ENCODE assay signal across 8 cellular contexts in the genomic region with DNA sequence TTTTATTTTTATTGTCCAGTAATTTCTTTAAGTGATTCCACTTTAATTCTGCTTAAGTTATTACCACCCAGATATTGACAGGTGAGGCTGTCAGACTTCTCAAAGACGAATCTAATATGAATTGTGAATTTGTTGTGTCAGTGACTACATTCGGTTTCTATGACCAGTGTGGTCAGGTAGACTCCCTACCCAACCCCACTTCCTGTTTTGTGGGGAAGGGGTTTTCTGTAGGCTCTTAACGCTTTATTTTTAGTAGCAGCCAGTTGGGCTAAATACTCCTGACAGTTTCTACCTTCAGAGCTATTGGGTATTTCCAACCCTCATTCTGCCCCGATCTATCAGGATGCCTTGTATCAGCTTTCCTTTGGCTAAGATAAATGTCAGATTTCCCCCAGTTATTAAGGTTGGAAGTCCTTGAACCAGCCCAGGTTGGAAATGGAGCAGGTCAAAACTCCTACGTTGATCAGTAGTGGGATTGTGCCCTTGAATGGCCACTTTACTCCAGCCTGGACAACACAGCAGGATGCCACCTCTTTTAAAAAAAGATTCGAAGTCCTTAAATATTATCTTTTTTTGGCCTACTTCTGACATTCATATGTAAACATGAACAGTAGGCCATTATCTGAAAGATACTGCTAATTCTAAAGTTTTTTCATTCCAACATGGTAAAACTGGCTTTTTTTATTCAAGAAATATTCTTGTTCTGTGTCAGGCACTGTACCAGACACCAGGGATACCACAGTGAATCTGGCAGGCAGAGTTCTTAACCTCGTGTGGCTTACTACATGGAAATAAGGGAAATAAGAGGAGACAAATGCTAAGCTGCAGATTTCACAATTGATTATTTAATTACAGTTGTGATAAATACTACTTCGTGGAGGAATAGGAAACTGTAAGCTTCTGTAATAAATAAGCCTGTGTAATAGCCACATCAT.
A peak's percentile ranks its signal among the peaks of the same experiment; 100 is the strongest.
DNase-seq lines count a peak whose midpoint lies in the region; ATAC-seq and TF ChIP-seq lines count a peak whose summit lies in the region.

No MANE protein-coding gene starts in this region.

- H2AFZ ChIP-seq in Karpas-422 (ENCODE audit: low read length): no peak overlapping the region

- no peak for TF ChIP-seq POLR2A in lower leg skin (IDR thresholded peaks at IDR 0.05)

- WGBS in lower leg skin, 2 donors: 86 to 91% methylated on average over 8 of the region's 8 CpGs

- peaks cover 23% of the 10 kb centered on the region for H3K4me1 ChIP-seq in Karpas-422 (ENCODE audit: low read length)

- DNase-seq in central memory CD4-positive, alpha-beta T cell: peak; percentile 57
- DNase-seq in Karpas-422 (no peak), lower leg skin (ENCODE audit: low spot score in 2 of 2) (no peak), omental fat pad (ENCODE audit: low spot score) (no peak), G401 (ENCODE audit: low spot score) (no peak)

- H3K79me2 ChIP-seq in Karpas-422 (ENCODE audit: low read length): peaks cover 21% of the 10 kb centered on the region

- H3K4me2 ChIP-seq in Karpas-422 (ENCODE audit: low read depth, low read length, poor library complexity, severe bottlenecking): no peak overlapping the region

- in situ Hi-C loops in G401 (cut with HindIII; ENCODE audit: low sequenced_read_pairs): no loop called here

- H3K9me3 ChIP-seq in Karpas-422 (ENCODE audit: low read length): no peaks in the 10 kb centered on the region

- H3K9ac ChIP-seq in Karpas-422 (ENCODE audit: low read length): no peak overlapping the region

- intact Hi-C loops in lower leg skin (cut with DNase I; ENCODE audit: low total_unique reads): no loop called here

- H3K4me3 ChIP-seq in Karpas-422 (ENCODE audit: low read length) (no peak overlapping the region), lower leg skin (ENCODE audit: low read depth, poor library complexity, severe bottlenecking) (no peak overlapping the region)

- no peak overlapping the region for H3K27ac ChIP-seq in Karpas-422 (ENCODE audit: low read length)

- ATAC-seq in GM18499 (IDR thresholded peaks at IDR 0.05; ENCODE audit: insufficient read depth, unreplicated experiment) (peak; percentile 73), GM21390 (IDR thresholded peaks at IDR 0.05; ENCODE audit: unreplicated experiment) (peak; percentile 79), HG03469 (IDR thresholded peaks at IDR 0.05; ENCODE audit: unreplicated experiment) (peak; percentile 74), omental fat pad (ENCODE audit: low FRiP score) (no peak)

- peaks cover 35% of the 10 kb centered on the region; the same call in 1 of the 2 replicates for H3K36me3 ChIP-seq in Karpas-422 (ENCODE audit: insufficient read depth, low read length)

- no peaks in the 10 kb centered on the region for H3K27me3 ChIP-seq in Karpas-422 (ENCODE audit: low read length)

- no peaks in the 10 kb centered on the region for H3K9me2 ChIP-seq in Karpas-422 (replicated peaks; ENCODE audit: insufficient read depth, low read length)

- H4K20me1 ChIP-seq in Karpas-422 (ENCODE audit: insufficient read depth, low read depth, low read length): no peaks in the 10 kb centered on the region

- TF ChIP-seq CTCF in lower leg skin (IDR thresholded peaks at IDR 0.05) (no peak), omental fat pad (IDR thresholded peaks at IDR 0.05) (no peak)
